Comparison of ENCODE assay signal across 1 cellular context in genomic region chr6:5004373-5005037, GRCh38.
A peak's percentile ranks its signal among the peaks of the same experiment; 100 is the strongest.
TF ChIP-seq lines count a peak whose summit lies in the region.

No MANE protein-coding gene starts in this region.

TF ChIP-seq in K562, 482 proteins besides CTCF, POLR2A, EP300 and RAD21 (continued from another document and continues in another):
- TF ChIP-seq NFYB (IDR thresholded peaks at IDR 0.05; ENCODE audit: extremely low read depth, insufficient read length) = no peak
- TF ChIP-seq, protein P1, sequence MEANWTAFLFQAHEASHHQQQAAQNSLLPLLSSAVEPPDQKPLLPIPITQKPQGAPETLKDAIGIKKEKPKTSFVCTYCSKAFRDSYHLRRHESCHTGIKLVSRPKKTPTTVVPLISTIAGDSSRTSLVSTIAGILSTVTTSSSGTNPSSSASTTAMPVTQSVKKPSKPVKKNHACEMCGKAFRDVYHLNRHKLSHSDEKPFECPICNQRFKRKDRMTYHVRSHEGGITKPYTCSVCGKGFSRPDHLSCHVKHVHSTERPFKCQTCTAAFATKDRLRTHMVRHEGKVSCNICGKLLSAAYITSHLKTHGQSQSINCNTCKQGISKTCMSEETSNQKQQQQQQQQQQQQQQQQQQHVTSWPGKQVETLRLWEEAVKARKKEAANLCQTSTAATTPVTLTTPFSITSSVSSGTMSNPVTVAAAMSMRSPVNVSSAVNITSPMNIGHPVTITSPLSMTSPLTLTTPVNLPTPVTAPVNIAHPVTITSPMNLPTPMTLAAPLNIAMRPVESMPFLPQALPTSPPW (CRISPR knock-in tag; IDR thresholded peaks at IDR 0.05) = no peak
- TF ChIP-seq, protein P2, sequence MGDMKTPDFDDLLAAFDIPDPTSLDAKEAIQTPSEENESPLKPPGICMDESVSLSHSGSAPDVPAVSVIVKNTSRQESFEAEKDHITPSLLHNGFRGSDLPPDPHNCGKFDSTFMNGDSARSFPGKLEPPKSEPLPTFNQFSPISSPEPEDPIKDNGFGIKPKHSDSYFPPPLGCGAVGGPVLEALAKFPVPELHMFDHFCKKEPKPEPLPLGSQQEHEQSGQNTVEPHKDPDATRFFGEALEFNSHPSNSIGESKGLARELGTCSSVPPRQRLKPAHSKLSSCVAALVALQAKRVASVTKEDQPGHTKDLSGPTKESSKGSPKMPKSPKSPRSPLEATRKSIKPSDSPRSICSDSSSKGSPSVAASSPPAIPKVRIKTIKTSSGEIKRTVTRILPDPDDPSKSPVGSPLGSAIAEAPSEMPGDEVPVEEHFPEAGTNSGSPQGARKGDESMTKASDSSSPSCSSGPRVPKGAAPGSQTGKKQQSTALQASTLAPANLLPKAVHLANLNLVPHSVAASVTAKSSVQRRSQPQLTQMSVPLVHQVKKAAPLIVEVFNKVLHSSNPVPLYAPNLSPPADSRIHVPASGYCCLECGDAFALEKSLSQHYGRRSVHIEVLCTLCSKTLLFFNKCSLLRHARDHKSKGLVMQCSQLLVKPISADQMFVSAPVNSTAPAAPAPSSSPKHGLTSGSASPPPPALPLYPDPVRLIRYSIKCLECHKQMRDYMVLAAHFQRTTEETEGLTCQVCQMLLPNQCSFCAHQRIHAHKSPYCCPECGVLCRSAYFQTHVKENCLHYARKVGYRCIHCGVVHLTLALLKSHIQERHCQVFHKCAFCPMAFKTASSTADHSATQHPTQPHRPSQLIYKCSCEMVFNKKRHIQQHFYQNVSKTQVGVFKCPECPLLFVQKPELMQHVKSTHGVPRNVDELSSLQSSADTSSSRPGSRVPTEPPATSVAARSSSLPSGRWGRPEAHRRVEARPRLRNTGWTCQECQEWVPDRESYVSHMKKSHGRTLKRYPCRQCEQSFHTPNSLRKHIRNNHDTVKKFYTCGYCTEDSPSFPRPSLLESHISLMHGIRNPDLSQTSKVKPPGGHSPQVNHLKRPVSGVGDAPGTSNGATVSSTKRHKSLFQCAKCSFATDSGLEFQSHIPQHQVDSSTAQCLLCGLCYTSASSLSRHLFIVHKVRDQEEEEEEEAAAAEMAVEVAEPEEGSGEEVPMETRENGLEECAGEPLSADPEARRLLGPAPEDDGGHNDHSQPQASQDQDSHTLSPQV (IDR thresholded peaks at IDR 0.05) = 0 out of 2 replicates have a peak, but pooled peaks have one; percentile 21
- TF ChIP-seq STAT5A (IDR thresholded peaks at IDR 0.05; ENCODE audit: borderline replicate concordance, low read length) = no peak
- TF ChIP-seq MBD1 (CRISPR knock-in tag; IDR thresholded peaks at IDR 0.05) = peak; percentile 60; the same call in 1 of the 2 replicates
- TF ChIP-seq HNRNPK (IDR thresholded peaks at IDR 0.05; ENCODE audit: low read depth, low read length, poor library complexity, severe bottlenecking) = no peak
- TF ChIP-seq, protein P3, sequence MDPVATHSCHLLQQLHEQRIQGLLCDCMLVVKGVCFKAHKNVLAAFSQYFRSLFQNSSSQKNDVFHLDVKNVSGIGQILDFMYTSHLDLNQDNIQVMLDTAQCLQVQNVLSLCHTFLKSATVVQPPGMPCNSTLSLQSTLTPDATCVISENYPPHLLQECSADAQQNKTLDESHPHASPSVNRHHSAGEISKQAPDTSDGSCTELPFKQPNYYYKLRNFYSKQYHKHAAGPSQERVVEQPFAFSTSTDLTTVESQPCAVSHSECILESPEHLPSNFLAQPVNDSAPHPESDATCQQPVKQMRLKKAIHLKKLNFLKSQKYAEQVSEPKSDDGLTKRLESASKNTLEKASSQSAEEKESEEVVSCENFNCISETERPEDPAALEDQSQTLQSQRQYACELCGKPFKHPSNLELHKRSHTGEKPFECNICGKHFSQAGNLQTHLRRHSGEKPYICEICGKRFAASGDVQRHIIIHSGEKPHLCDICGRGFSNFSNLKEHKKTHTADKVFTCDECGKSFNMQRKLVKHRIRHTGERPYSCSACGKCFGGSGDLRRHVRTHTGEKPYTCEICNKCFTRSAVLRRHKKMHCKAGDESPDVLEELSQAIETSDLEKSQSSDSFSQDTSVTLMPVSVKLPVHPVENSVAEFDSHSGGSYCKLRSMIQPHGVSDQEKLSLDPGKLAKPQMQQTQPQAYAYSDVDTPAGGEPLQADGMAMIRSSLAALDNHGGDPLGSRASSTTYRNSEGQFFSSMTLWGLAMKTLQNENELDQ (CRISPR knock-in tag; IDR thresholded peaks at IDR 0.05; ENCODE audit: borderline replicate concordance) = no peak
- TF ChIP-seq, protein P4, sequence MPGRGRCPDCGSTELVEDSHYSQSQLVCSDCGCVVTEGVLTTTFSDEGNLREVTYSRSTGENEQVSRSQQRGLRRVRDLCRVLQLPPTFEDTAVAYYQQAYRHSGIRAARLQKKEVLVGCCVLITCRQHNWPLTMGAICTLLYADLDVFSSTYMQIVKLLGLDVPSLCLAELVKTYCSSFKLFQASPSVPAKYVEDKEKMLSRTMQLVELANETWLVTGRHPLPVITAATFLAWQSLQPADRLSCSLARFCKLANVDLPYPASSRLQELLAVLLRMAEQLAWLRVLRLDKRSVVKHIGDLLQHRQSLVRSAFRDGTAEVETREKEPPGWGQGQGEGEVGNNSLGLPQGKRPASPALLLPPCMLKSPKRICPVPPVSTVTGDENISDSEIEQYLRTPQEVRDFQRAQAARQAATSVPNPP (IDR thresholded peaks at IDR 0.05; ENCODE audit: borderline replicate concordance, insufficient read depth, insufficient read length) = no peak
- 0 out of 2 replicates have a peak, but pooled peaks have one; percentile 7 for TF ChIP-seq ELF1 (tag; IDR thresholded peaks at IDR 0.05)
- no peak for TF ChIP-seq ZNF212 (CRISPR knock-in tag; IDR thresholded peaks at IDR 0.05)
- TF ChIP-seq GATAD2A (IDR thresholded peaks at IDR 0.05) = 0 out of 2 replicates have a peak, but pooled peaks have one; percentile 27
- TF ChIP-seq FIP1L1 (IDR thresholded peaks at IDR 0.05; ENCODE audit: low read depth, low read length, poor library complexity, severe bottlenecking) = no peak
- TF ChIP-seq NR4A1 (CRISPR knock-in tag; IDR thresholded peaks at IDR 0.05) = no peak
- 0 out of 2 replicates have a peak, but pooled peaks have one; percentile 62 for TF ChIP-seq NR4A1 (tag; IDR thresholded peaks at IDR 0.05)
- TF ChIP-seq ZFX (CRISPR knock-in tag; IDR thresholded peaks at IDR 0.05) = peak; percentile 43; the same call in 1 of the 2 replicates
- TF ChIP-seq ZNF695 (CRISPR knock-in tag; IDR thresholded peaks at IDR 0.05) = no peak
- TF ChIP-seq PHF21A (IDR thresholded peaks at IDR 0.05; ENCODE audit: borderline replicate concordance, low read depth) = no peak
- no peak for TF ChIP-seq ZNF609 (CRISPR knock-in tag; IDR thresholded peaks at IDR 0.05; ENCODE audit: borderline replicate concordance)
- TF ChIP-seq ZBTB11 (CRISPR knock-in tag; IDR thresholded peaks at IDR 0.05) = no peak
- TF ChIP-seq TAF7 (tag; IDR thresholded peaks at IDR 0.05) = peak; percentile 9; the same call in 1 of the 2 replicates
- no peak for TF ChIP-seq PML (IDR thresholded peaks at IDR 0.05; ENCODE audit: low read length)
- no peak for TF ChIP-seq ZNF77 (CRISPR knock-in tag; IDR thresholded peaks at IDR 0.05)
